In genomic region chr4:75549019-75549418, GRCh38 we compare ENCODE assay signal across 26 cellular contexts. TPM values are rescaled to one million over a fixed set of nuclear protein-coding genes. Genes with fewer than 3 reads are reported as not detected.
DNase-seq lines count a peak whose midpoint lies in the region; ATAC-seq and TF ChIP-seq lines count a peak whose summit lies in the region.
"Had no signal": no experiment of that assay in that cellular context is flagged by ENCODE, and none has a peak within 500 bp of the region (broad histone marks: within the 10 kb centered on the region; RNA-seq: fewer than 3 reads in every experiment).

No MANE protein-coding gene starts in this region.

- H3K9me3 Mint-ChIP-seq in activated naive CD4-positive, alpha-beta T cell treated with anti-CD3 and anti-CD28 coated beads, Interleukin-2, amount 50 U/mL, for 24 hours, result no peaks in the 10 kb centered on the region
- no peaks in the 10 kb centered on the region for H3K9me3 Mint-ChIP-seq in stimulated activated effector memory CD8-positive, alpha-beta T cell treated with anti-CD3 and anti-CD28 coated beads, Interleukin-12 subunit alpha, Interleukin-12 subunit beta, amount 100 ng/mL, for 72 hours
- H3K9me3 Mint-ChIP-seq: CD8-positive, alpha-beta memory T cell had no signal

- H3K4me3 Mint-ChIP-seq in activated naive CD4-positive, alpha-beta T cell treated with anti-CD3 and anti-CD28 coated beads, Interleukin-2, amount 50 U/mL, for 24 hours, result no peak overlapping the region
- H3K4me3 Mint-ChIP-seq in stimulated activated effector memory CD8-positive, alpha-beta T cell treated with anti-CD3 and anti-CD28 coated beads, Interleukin-12 subunit alpha, Interleukin-12 subunit beta, amount 100 ng/mL, for 72 hours, result no peak overlapping the region
- H3K4me3 Mint-ChIP-seq: CD14-positive monocyte; CD8-positive, alpha-beta memory T cell had no signal

- TF ChIP-seq CTCF in RWPE2 (IDR thresholded peaks at IDR 0.05; ENCODE audit: poor library complexity, severe bottlenecking) (no peak), suprapubic skin (IDR thresholded peaks at IDR 0.05) (no peak)

- H3K4me1 Mint-ChIP-seq in activated naive CD4-positive, alpha-beta T cell treated with anti-CD3 and anti-CD28 coated beads, Interleukin-2, amount 50 U/mL, for 24 hours, result no peaks in the 10 kb centered on the region
- H3K4me1 Mint-ChIP-seq in stimulated activated effector memory CD8-positive, alpha-beta T cell treated with anti-CD3 and anti-CD28 coated beads, Interleukin-12 subunit alpha, Interleukin-12 subunit beta, amount 100 ng/mL, for 72 hours, result peaks cover 6% of the 10 kb centered on the region
- H3K4me1 Mint-ChIP-seq: CD8-positive, alpha-beta memory T cell had no signal

- peaks cover 4% of the 10 kb centered on the region for H3K36me3 Mint-ChIP-seq in activated naive CD4-positive, alpha-beta T cell treated with anti-CD3 and anti-CD28 coated beads, Interleukin-2, amount 50 U/mL, for 24 hours
- H3K36me3 Mint-ChIP-seq in stimulated activated effector memory CD8-positive, alpha-beta T cell treated with anti-CD3 and anti-CD28 coated beads, Interleukin-12 subunit alpha, Interleukin-12 subunit beta, amount 100 ng/mL, for 72 hours, result peaks cover 8% of the 10 kb centered on the region

- no peak overlapping the region for H3K27ac ChIP-seq in RWPE2 (ENCODE audit: poor library complexity, severe bottlenecking)
- no peak overlapping the region for H3K27ac ChIP-seq in suprapubic skin
- H3K27ac ChIP-seq: 22Rv1, SK-N-MC had no signal

- 79% methylated on average over 2 of the region's 2 CpGs for WGBS in suprapubic skin

- H3K27ac Mint-ChIP-seq in activated naive CD4-positive, alpha-beta T cell treated with anti-CD3 and anti-CD28 coated beads, Interleukin-2, amount 50 U/mL, for 24 hours, result peak overlapping the region; percentile 8
- H3K27ac Mint-ChIP-seq in stimulated activated effector memory CD8-positive, alpha-beta T cell treated with anti-CD3 and anti-CD28 coated beads, Interleukin-12 subunit alpha, Interleukin-12 subunit beta, amount 100 ng/mL, for 72 hours, result no peak overlapping the region
- H3K27ac Mint-ChIP-seq: CD14-positive monocyte; CD8-positive, alpha-beta memory T cell had no signal

- H3K4me1 ChIP-seq in RWPE2 (ENCODE audit: insufficient read depth, poor library complexity, severe bottlenecking) (peaks cover 3% of the 10 kb centered on the region), suprapubic skin (no peaks in the 10 kb centered on the region)
- H3K4me1 ChIP-seq: BE2C had no signal

- DNase-seq in activated naive CD4-positive, alpha-beta T cell treated with Interleukin-2 at 50 U/mL for 16 hours, result no peak
- DNase-seq in RWPE2 (ENCODE audit: low spot score) (no peak), left kidney (ENCODE audit: low read depth, low spot score) (peak; percentile 39), suprapubic skin (ENCODE audit: low spot score in 2 of 2) (no peak), HuH-7 (ENCODE audit: low spot score) (no peak)
- no peak for DNase-seq in stimulated activated effector memory CD8-positive, alpha-beta T cell treated with anti-CD3 and anti-CD28 coated beads, Interleukin-12 subunit alpha, Interleukin-12 subunit beta, amount 100 ng/mL, for 72 hours (ENCODE audit: low spot score in 2 of 2)
- DNase-seq: BE2C; CD8-positive, alpha-beta memory T cell; DMS 273 treated with DMSO at 0.1 percent for 48 hours; DMS79; EL; GDM1; KBM-7; MM.1S; NCI-H1048; NCI-H1417 treated with DMSO at 0.1 percent for 48 hours; NCI-H1694 treated with DMSO at 0.1 percent for 48 hours; NCI-H2081; NCI-H226; NCI-H510A; NCI-H69; SHP77 had no signal

- no peaks in the 10 kb centered on the region for H3K27me3 Mint-ChIP-seq in activated naive CD4-positive, alpha-beta T cell treated with anti-CD3 and anti-CD28 coated beads, Interleukin-2, amount 50 U/mL, for 24 hours

- TF ChIP-seq POLR2A in suprapubic skin (IDR thresholded peaks at IDR 0.05), result no peak

- no peak for TF ChIP-seq EP300 in suprapubic skin (IDR thresholded peaks at IDR 0.05)

- H3K9me3 ChIP-seq in RWPE2 (ENCODE audit: severe bottlenecking), result no peaks in the 10 kb centered on the region
- H3K9me3 ChIP-seq in suprapubic skin, result no peaks in the 10 kb centered on the region
- H3K9me3 ChIP-seq: BE2C had no signal

- H3K27me3 ChIP-seq in RWPE2 (ENCODE audit: insufficient read depth, poor library complexity, severe bottlenecking) (no peaks in the 10 kb centered on the region), suprapubic skin (no peaks in the 10 kb centered on the region)
- H3K27me3 ChIP-seq: BE2C had no signal

- H3K4me3 ChIP-seq in RWPE2 (ENCODE audit: severe bottlenecking) (no peak overlapping the region), suprapubic skin (no peak overlapping the region)
- H3K4me3 ChIP-seq: SK-N-MC had no signal

- H3K36me3 ChIP-seq in RWPE2 (ENCODE audit: low read depth) (no peaks in the 10 kb centered on the region), suprapubic skin (peaks cover 7% of the 10 kb centered on the region)
- H3K36me3 ChIP-seq: BE2C had no signal

- peak; percentile 54; the same call in 2 of the 3 replicates for ATAC-seq in RWPE2 (ENCODE audit: low read depth)
- ATAC-seq in stimulated activated effector memory CD8-positive, alpha-beta T cell treated with anti-CD3 and anti-CD28 coated beads, Interleukin-12 subunit alpha, Interleukin-12 subunit beta, amount 100 ng/mL, for 72 hours, result peak; percentile 37

RNA-seq across cellular contexts. Expression of gene ODAPH, which starts 6.8 kb away (rescaled TPM):
- total RNA-seq in suprapubic skin, result under 1 TPM in 1 of 4 donors, not detected in 3; 0.56 TPM
- total RNA-seq: CD8-positive, alpha-beta memory T cell had no signal

RNA-seq across cellular contexts. Expression of gene THAP6, which starts 34.7 kb away (rescaled TPM):
- total RNA-seq in suprapubic skin, result 10 to 100 TPM; 13.0 to 45.0 (median 17.0) TPM

RNA-seq across cellular contexts. Expression of gene RCHY1, which starts 34.8 kb away (rescaled TPM):
- 10 to 100 TPM; 11.4 to 24.2 (median 20.6) TPM for total RNA-seq in suprapubic skin
